1 cellular context compared by ENCODE assay signal in the genomic region with DNA sequence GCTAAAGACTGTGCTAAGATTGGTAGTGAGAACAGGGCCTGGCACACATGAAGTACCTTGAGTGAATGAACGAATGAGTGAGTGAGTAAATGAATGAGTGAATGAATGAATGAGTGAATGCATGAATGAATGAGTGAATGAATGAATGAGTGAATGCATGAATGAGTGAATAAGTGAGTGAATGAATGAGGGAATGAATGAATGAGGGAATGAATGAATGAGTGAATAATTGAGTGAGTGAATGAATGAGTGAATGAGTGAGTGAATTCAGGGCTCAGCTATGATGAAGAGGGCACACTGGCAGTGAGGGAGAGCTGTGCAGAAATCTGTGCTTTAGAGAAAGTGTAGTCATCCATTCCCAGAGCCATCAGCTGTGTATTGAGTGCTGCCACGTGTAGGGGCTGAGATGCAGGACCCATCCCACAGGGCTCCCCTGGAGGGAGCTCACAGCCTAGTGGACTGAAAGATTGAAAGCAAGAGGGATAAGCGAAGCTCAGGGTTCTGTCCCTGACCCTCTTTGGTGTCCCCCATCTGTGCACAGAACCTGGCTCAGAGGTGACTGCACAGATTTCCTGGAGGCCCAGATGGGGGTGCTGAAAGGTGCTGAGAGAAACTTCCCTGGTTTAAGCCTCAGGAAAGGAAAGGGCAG.
TF ChIP-seq lines count a peak whose summit lies in the region.

No MANE protein-coding gene starts in this region.

TF ChIP-seq in GM23338, 12 proteins besides CTCF, POLR2A, EP300 and RAD21 (continued from another document):
- TF ChIP-seq, protein P1, sequence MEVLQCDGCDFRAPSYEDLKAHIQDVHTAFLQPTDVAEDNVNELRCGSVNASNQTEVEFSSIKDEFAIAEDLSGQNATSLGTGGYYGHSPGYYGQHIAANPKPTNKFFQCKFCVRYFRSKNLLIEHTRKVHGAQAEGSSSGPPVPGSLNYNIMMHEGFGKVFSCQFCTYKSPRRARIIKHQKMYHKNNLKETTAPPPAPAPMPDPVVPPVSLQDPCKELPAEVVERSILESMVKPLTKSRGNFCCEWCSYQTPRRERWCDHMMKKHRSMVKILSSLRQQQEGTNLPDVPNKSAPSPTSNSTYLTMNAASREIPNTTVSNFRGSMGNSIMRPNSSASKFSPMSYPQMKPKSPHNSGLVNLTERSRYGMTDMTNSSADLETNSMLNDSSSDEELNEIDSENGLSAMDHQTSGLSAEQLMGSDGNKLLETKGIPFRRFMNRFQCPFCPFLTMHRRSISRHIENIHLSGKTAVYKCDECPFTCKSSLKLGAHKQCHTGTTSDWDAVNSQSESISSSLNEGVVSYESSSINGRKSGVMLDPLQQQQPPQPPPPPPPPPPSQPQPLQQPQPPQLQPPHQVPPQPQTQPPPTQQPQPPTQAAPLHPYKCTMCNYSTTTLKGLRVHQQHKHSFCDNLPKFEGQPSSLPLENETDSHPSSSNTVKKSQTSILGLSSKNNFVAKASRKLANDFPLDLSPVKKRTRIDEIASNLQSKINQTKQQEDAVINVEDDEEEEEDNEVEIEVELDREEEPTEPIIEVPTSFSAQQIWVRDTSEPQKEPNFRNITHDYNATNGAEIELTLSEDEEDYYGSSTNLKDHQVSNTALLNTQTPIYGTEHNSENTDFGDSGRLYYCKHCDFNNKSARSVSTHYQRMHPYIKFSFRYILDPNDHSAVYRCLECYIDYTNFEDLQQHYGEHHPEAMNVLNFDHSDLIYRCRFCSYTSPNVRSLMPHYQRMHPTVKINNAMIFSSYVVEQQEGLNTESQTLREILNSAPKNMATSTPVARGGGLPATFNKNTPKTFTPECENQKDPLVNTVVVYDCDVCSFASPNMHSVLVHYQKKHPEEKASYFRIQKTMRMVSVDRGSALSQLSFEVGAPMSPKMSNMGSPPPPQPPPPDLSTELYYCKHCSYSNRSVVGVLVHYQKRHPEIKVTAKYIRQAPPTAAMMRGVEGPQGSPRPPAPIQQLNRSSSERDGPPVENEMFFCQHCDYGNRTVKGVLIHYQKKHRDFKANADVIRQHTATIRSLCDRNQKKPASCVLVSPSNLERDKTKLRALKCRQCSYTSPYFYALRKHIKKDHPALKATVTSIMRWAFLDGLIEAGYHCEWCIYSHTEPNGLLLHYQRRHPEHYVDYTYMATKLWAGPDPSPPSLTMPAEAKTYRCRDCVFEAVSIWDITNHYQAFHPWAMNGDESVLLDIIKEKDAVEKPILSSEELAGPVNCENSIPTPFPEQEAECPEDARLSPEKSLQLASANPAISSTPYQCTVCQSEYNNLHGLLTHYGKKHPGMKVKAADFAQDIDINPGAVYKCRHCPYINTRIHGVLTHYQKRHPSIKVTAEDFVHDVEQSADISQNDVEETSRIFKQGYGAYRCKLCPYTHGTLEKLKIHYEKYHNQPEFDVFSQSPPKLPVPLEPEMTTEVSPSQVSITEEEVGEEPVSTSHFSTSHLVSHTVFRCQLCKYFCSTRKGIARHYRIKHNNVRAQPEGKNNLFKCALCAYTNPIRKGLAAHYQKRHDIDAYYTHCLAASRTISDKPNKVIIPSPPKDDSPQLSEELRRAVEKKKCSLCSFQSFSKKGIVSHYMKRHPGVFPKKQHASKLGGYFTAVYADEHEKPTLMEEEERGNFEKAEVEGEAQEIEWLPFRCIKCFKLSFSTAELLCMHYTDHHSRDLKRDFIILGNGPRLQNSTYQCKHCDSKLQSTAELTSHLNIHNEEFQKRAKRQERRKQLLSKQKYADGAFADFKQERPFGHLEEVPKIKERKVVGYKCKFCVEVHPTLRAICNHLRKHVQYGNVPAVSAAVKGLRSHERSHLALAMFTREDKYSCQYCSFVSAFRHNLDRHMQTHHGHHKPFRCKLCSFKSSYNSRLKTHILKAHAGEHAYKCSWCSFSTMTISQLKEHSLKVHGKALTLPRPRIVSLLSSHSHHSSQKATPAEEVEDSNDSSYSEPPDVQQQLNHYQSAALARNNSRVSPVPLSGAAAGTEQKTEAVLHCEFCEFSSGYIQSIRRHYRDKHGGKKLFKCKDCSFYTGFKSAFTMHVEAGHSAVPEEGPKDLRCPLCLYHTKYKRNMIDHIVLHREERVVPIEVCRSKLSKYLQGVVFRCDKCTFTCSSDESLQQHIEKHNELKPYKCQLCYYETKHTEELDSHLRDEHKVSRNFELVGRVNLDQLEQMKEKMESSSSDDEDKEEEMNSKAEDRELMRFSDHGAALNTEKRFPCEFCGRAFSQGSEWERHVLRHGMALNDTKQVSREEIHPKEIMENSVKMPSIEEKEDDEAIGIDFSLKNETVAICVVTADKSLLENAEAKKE (CRISPR knock-in tag; IDR thresholded peaks at IDR 0.05): no peak
- TF ChIP-seq ZNF114 (CRISPR knock-in tag; IDR thresholded peaks at IDR 0.05) (no peak), JUNB (IDR thresholded peaks at IDR 0.05; ENCODE audit: unreplicated experiment) (no peak), EZH2phosphoT487 (IDR thresholded peaks at IDR 0.05; ENCODE audit: unreplicated experiment) (no peak), POLR2AphosphoS5 (IDR thresholded peaks at IDR 0.05; ENCODE audit: low read depth) (no peak), NANOG (IDR thresholded peaks at IDR 0.05; ENCODE audit: borderline replicate concordance) (no peak)
